ENCODE assay signal across 11 cellular contexts in the genomic region with DNA sequence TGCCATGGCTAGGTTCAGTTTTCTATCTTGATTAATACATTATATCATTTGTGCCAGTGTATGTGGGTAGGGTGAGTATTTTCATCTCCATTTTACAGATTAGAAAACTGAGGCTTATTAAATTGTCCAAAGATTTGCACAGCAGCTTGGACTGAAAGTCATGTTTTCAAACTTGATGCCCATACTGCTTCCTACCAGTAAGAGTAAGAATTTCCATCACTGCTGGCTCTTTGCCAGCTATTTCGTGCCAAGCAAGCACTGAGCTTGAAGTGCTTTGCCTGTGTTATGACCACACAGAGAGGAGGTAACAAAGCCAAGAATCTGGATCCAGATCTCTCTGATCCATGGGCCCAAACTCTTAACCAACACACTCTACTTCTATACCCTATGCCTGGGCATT.
DNase-seq lines count a peak whose midpoint lies in the region; ATAC-seq, FAIRE-seq and TF ChIP-seq lines count a peak whose summit lies in the region.
"Had no signal": no experiment of that assay in that cellular context is flagged by ENCODE, and none has a peak within 500 bp of the region (broad histone marks: within the 10 kb centered on the region; RNA-seq: fewer than 3 reads in every experiment).

No MANE protein-coding gene starts in this region.

- H3K27ac ChIP-seq in colonic mucosa (peak overlapping the region; percentile 70), pancreas (peak overlapping the region in 2 of 4 donors; percentile 22 to 51), Karpas-422 (ENCODE audit: low read length) (no peak overlapping the region)
- H3K27ac ChIP-seq: SK-N-MC had no signal

- intact Hi-C loops in colonic mucosa (cut with DNase I) = loop anchor here (10.0 kb wide), 1 partner anchor 135 kb away; no protein-coding TSS in a partner anchor
- intact Hi-C loops in pancreas (cut with DNase I) = no loop called here

- H3K4me3 ChIP-seq in colonic mucosa = no peak overlapping the region
- no peak overlapping the region for H3K4me3 ChIP-seq in pancreas
- no peak overlapping the region for H3K4me3 ChIP-seq in Karpas-422 (ENCODE audit: low read length)
- H3K4me3 ChIP-seq: GM12878, SK-N-MC had no signal

- no peaks in the 10 kb centered on the region for H3K27me3 Mint-ChIP-seq in activated CD4-positive, alpha-beta T cell treated with anti-CD3 and anti-CD28 coated beads, Interleukin-2, amount 10 ng/mL, durations not matched to agents 7 days and 5 days

- H3K9me3 ChIP-seq in colonic mucosa (no peaks in the 10 kb centered on the region), pancreas (no peaks in the 10 kb centered on the region), Karpas-422 (ENCODE audit: low read length) (no peaks in the 10 kb centered on the region)

- H3K9me3 Mint-ChIP-seq in activated CD4-positive, alpha-beta T cell treated with anti-CD3 and anti-CD28 coated beads, Interleukin-2, amount 10 ng/mL, durations not matched to agents 7 days and 5 days = peaks cover 4% of the 10 kb centered on the region

- CTCF ChIA-PET in activated CD4-positive, alpha-beta T cell treated with anti-CD3 and anti-CD28 coated beads, Interleukin-2, amount 10 ng/mL, durations not matched to agents 7 days and 5 days (lab: Charles Lee) = no interaction called here

- no peak overlapping the region for H3K4me3 Mint-ChIP-seq in activated CD4-positive, alpha-beta T cell treated with anti-CD3 and anti-CD28 coated beads, Interleukin-2, amount 10 ng/mL, durations not matched to agents 7 days and 5 days

- POLR2A ChIA-PET in activated CD4-positive, alpha-beta T cell treated with anti-CD3 and anti-CD28 coated beads, Interleukin-2, amount 10 ng/mL, durations not matched to agents 7 days and 5 days (lab: Charles Lee) = no interaction called here

- TF ChIP-seq CTCF in colonic mucosa (IDR thresholded peaks at IDR 0.05) (no peak), pancreas (IDR thresholded peaks at IDR 0.05) (no peak)

- H2AFZ ChIP-seq in Karpas-422 (ENCODE audit: low read length) = no peak overlapping the region

- no peaks in the 10 kb centered on the region for H3K4me1 Mint-ChIP-seq in activated CD4-positive, alpha-beta T cell treated with anti-CD3 and anti-CD28 coated beads, Interleukin-2, amount 10 ng/mL, durations not matched to agents 7 days and 5 days

- H3K36me3 ChIP-seq in colonic mucosa (no peaks in the 10 kb centered on the region), pancreas (no peaks in the 10 kb centered on the region), Karpas-422 (ENCODE audit: insufficient read depth, low read length) (no peaks in the 10 kb centered on the region)

- WGBS in pancreas, 2 donors = 3 to 5% methylated on average over 1 of the region's 1 CpG

- no peaks in the 10 kb centered on the region for H3K79me2 ChIP-seq in Karpas-422 (ENCODE audit: low read length)

- peaks cover 13% of the 10 kb centered on the region for H3K4me1 ChIP-seq in colonic mucosa
- peaks cover 0 to 8% (median 0%) of the 10 kb centered on the region in 3 donors for H3K4me1 ChIP-seq in pancreas
- H3K4me1 ChIP-seq in Karpas-422 (ENCODE audit: low read length) = no peaks in the 10 kb centered on the region

- peak; percentile 53 to 75 (median 67) for ATAC-seq in pancreas
- ATAC-seq: GM12878 had no signal

- H3K9me2 ChIP-seq in Karpas-422 (replicated peaks; ENCODE audit: insufficient read depth, low read length) = no peaks in the 10 kb centered on the region

- H4K20me1 ChIP-seq in Karpas-422 (ENCODE audit: insufficient read depth, low read depth, low read length) = no peaks in the 10 kb centered on the region

- H3K27me3 ChIP-seq in colonic mucosa (no peaks in the 10 kb centered on the region), pancreas (no peaks in the 10 kb centered on the region), Karpas-422 (ENCODE audit: low read length) (0 out of 2 replicates have a peak, but pooled peaks cover 3% of the 10 kb centered on the region)

- DNase-seq in DMS153 (lab: John Stamatoyannopoulos, UW) (peak; percentile 46), DMS153 treated with DMSO at 0.1 percent for 48 hours (lab: John Stamatoyannopoulos, UW; ENCODE audit: unreplicated experiment) (no peak), NCI-H226 (peak; percentile 72), colonic mucosa (peak; percentile 85), pancreas (peak in 4 of 6 donors; percentile 36 to 62 (median 48)), Karpas-422 (no peak)
- DNase-seq in activated CD4-positive, alpha-beta T cell treated with anti-CD3 and anti-CD28 coated beads, Interleukin-2, amount 10 ng/mL, durations not matched to agents 7 days and 5 days = no peak
- DNase-seq in activated CD8-positive, alpha-beta memory T cell treated with anti-CD3 and anti-CD28 coated beads, Interleukin-2, amount 50 U/mL, for 4 hours = no peak
- DNase-seq: 8988T had no signal

- no peak overlapping the region for H3K4me2 ChIP-seq in Karpas-422 (ENCODE audit: low read depth, low read length, poor library complexity, severe bottlenecking)

- FAIRE-seq in pancreas (lab: Jason Lieb, UNC) = peak; percentile 17
- FAIRE-seq: GM12878 had no signal

- H3K36me3 Mint-ChIP-seq in activated CD4-positive, alpha-beta T cell treated with anti-CD3 and anti-CD28 coated beads, Interleukin-2, amount 10 ng/mL, durations not matched to agents 7 days and 5 days (ENCODE audit: low read depth) = no peaks in the 10 kb centered on the region

- H3K27ac Mint-ChIP-seq in activated CD4-positive, alpha-beta T cell treated with anti-CD3 and anti-CD28 coated beads, Interleukin-2, amount 10 ng/mL, durations not matched to agents 7 days and 5 days = no peak overlapping the region

- H3K9ac ChIP-seq in colonic mucosa (ENCODE audit: low read depth in 2 of 2, low read length in 2 of 2) (peak overlapping the region in 1 of 2 donors; percentile 15), Karpas-422 (ENCODE audit: low read length) (no peak overlapping the region)

Comparison
In these comparisons a context has a peak if more than half of its experiments do, and no peak if none do; other contexts are left out.
1. DNase-seq: peak in DMS153 (single experiment), NCI-H226 (single experiment), colonic mucosa (single experiment) and pancreas (4 of 6); none in DMS153 treated with DMSO at 0.1 percent for 48 hours (single experiment), Karpas-422 (single experiment), activated CD4-positive, alpha-beta T cell treated with anti-CD3 and anti-CD28 coated beads, Interleukin-2, amount 10 ng/mL, durations not matched to agents 7 days and 5 days (single experiment) and activated CD8-positive, alpha-beta memory T cell treated with anti-CD3 and anti-CD28 coated beads, Interleukin-2, amount 50 U/mL, for 4 hours (single experiment).